ENCODE assay signal across 14 cellular contexts in genomic region chr3:172066880-172067778, GRCh38. TPM values are rescaled to one million over a fixed set of nuclear protein-coding genes. Genes with fewer than 3 reads are reported as not detected.
A peak's percentile ranks its signal among the peaks of the same experiment; 100 is the strongest.
DNase-seq lines count a peak whose midpoint lies in the region; ATAC-seq and TF ChIP-seq lines count a peak whose summit lies in the region.
"Had no signal": no experiment of that assay in that cellular context is flagged by ENCODE, and none has a peak within 500 bp of the region (broad histone marks: within the 10 kb centered on the region; RNA-seq: fewer than 3 reads in every experiment).

No MANE protein-coding gene starts in this region.

- H2AFZ ChIP-seq in GM23248 (no peak overlapping the region), fibroblast of lung (ENCODE audit: low read length) (no peak overlapping the region), trophoblast cell (ENCODE audit: insufficient read depth, low read length, poor library complexity) (no peak overlapping the region)

- H4K20me1 ChIP-seq in GM23248 (ENCODE audit: insufficient read depth) (peaks cover 38% of the 10 kb centered on the region), fibroblast of lung (ENCODE audit: control insufficient read depth, extremely low read depth, insufficient read depth, low read length) (peaks cover 4% of the 10 kb centered on the region)

- H3K27ac ChIP-seq in GM23248 (peak overlapping the region; percentile 51), Panc1 (ENCODE audit: low read length) (peak overlapping the region; percentile 36), fibroblast of lung (ENCODE audit: insufficient read depth, low read length) (no peak overlapping the region), adrenal gland (peak overlapping the region in 1 of 5 donors; percentile 31), trophoblast cell (ENCODE audit: low read depth, low read length) (no peak overlapping the region)
- H3K27ac ChIP-seq: BLaER1, lower lobe of right lung had no signal

- no peak overlapping the region for H4K8ac ChIP-seq in trophoblast cell (ENCODE audit: low read depth, low read length)

- H3K36me3 Mint-ChIP-seq in progenitor cell of endocrine pancreas (ENCODE audit: insufficient read depth): peaks cover 16% of the 10 kb centered on the region
- H3K36me3 Mint-ChIP-seq: stimulated activated effector memory CD8-positive, alpha-beta T cell treated with anti-CD3 and anti-CD28 coated beads, Interleukin-12 subunit alpha, Interleukin-12 subunit beta, amount 100 ng/mL, for 72 hours had no signal

- H3K9me3 ChIP-seq in GM23248 (ENCODE audit: low read depth) (no peaks in the 10 kb centered on the region), Panc1 (ENCODE audit: control insufficient read depth, insufficient read depth, low read depth, low read length) (no peaks in the 10 kb centered on the region), fibroblast of lung (ENCODE audit: control insufficient read depth, insufficient read depth, low read depth, low read length) (no peaks in the 10 kb centered on the region), adrenal gland (replicated peaks in 1 of 3) (no peaks in the 10 kb centered on the region), trophoblast cell (ENCODE audit: insufficient read depth, low read depth, low read length) (no peaks in the 10 kb centered on the region)
- H3K9me3 ChIP-seq: lower lobe of right lung had no signal

- H4K12ac ChIP-seq in trophoblast cell (ENCODE audit: low read depth, low read length): no peak overlapping the region

- peaks cover 100% of the 10 kb centered on the region for H3K79me2 ChIP-seq in GM23248 (ENCODE audit: insufficient read depth)
- peaks cover 93% of the 10 kb centered on the region for H3K79me2 ChIP-seq in fibroblast of lung (ENCODE audit: control insufficient read depth, insufficient read depth, low read length)
- H3K79me2 ChIP-seq in trophoblast cell (ENCODE audit: control insufficient read depth, insufficient read depth, low read length, poor library complexity): peaks cover 2% of the 10 kb centered on the region

- peak overlapping the region; percentile 48 for H3K27ac Mint-ChIP-seq in progenitor cell of endocrine pancreas
- H3K27ac Mint-ChIP-seq: stimulated activated effector memory CD8-positive, alpha-beta T cell treated with anti-CD3 and anti-CD28 coated beads, Interleukin-12 subunit alpha, Interleukin-12 subunit beta, amount 100 ng/mL, for 72 hours had no signal

- no peak overlapping the region for H2BK5ac ChIP-seq in trophoblast cell (ENCODE audit: low read depth, low read length, poor library complexity)

- in situ Hi-C loops in GM23248 (cut with MboI) (no loop called here), Panc1 (cut with HindIII; ENCODE audit: low pct_unique_long_range_greater_than_20kb, low sequenced_read_pairs) (no loop called here)

- no peaks in the 10 kb centered on the region for H3K79me1 ChIP-seq in trophoblast cell (ENCODE audit: low read length)

- H3K9ac ChIP-seq in GM23248: peak overlapping the region; percentile 47; the same call in 1 of the 2 replicates
- no peak overlapping the region for H3K9ac ChIP-seq in fibroblast of lung (ENCODE audit: insufficient read depth, low read length)
- no peak overlapping the region for H3K9ac ChIP-seq in trophoblast cell (ENCODE audit: low read length)
- H3K9ac ChIP-seq: BLaER1 had no signal

- H3K4ac ChIP-seq in trophoblast cell (ENCODE audit: low read depth, low read length): no peak overlapping the region

- H3K27me3 Mint-ChIP-seq in progenitor cell of endocrine pancreas: no peaks in the 10 kb centered on the region

- H3K4me2 ChIP-seq in GM23248 (ENCODE audit: unreplicated experiment) (peak overlapping the region; percentile 32), fibroblast of lung (ENCODE audit: extremely low read depth, insufficient read depth, low read length) (peak overlapping the region; percentile 16), trophoblast cell (ENCODE audit: low read length) (no peak overlapping the region)

- BruUV-seq in Panc1 (replicated peaks; lab: Mats Ljungman, UMichigan): no TSS peak

- peak overlapping the region; percentile 41 for H3K4me3 Mint-ChIP-seq in progenitor cell of endocrine pancreas (ENCODE audit: low read depth)
- H3K4me3 Mint-ChIP-seq: stimulated activated effector memory CD8-positive, alpha-beta T cell treated with anti-CD3 and anti-CD28 coated beads, Interleukin-12 subunit alpha, Interleukin-12 subunit beta, amount 100 ng/mL, for 72 hours had no signal

- no peak overlapping the region for H3K23ac ChIP-seq in trophoblast cell (ENCODE audit: low read length)

- no peak overlapping the region for H3K18ac ChIP-seq in trophoblast cell (ENCODE audit: low read length)

- H3K4me1 ChIP-seq in GM23248 (ENCODE audit: insufficient read depth): peaks cover 70% of the 10 kb centered on the region
- H3K4me1 ChIP-seq in Panc1 (ENCODE audit: control insufficient read depth, insufficient read depth, low read length): peaks cover 60% of the 10 kb centered on the region
- H3K4me1 ChIP-seq in fibroblast of lung (ENCODE audit: control insufficient read depth, extremely low read depth, insufficient read depth, low read length): peaks cover 15% of the 10 kb centered on the region
- peaks cover 46 to 88% of the 10 kb centered on the region in 2 donors for H3K4me1 ChIP-seq in adrenal gland (replicated peaks in 1 of 2)
- H3K4me1 ChIP-seq in trophoblast cell (ENCODE audit: control insufficient read depth in 1 of 2, insufficient read depth in 2 of 2, low read length in 2 of 2): peaks cover 0 to 11% of the 10 kb centered on the region in 2 experiments

- peaks cover 45% of the 10 kb centered on the region for H3F3A ChIP-seq in GM23248 (ENCODE audit: insufficient read depth)

- H3K9me2 ChIP-seq in GM23248 (ENCODE audit: insufficient read depth): no peaks in the 10 kb centered on the region

- no peak overlapping the region for H2AK5ac ChIP-seq in trophoblast cell (ENCODE audit: low read length)

- no peak overlapping the region for H2BK12ac ChIP-seq in trophoblast cell (ENCODE audit: low read length)

- intact Hi-C loops in Panc1 (cut with micrococcal nuclease; ENCODE audit: unreplicated experiment): no loop called here
- intact Hi-C loops in adrenal gland (cut with DNase I): no loop called here

- no peaks in the 10 kb centered on the region for H3K9me3 Mint-ChIP-seq in progenitor cell of endocrine pancreas (ENCODE audit: low read depth)
- H3K9me3 Mint-ChIP-seq: stimulated activated effector memory CD8-positive, alpha-beta T cell treated with anti-CD3 and anti-CD28 coated beads, Interleukin-12 subunit alpha, Interleukin-12 subunit beta, amount 100 ng/mL, for 72 hours had no signal

- no peak overlapping the region for H2BK120ac ChIP-seq in trophoblast cell (ENCODE audit: insufficient read depth, low read length, poor library complexity)

- CTCF ChIA-PET in Panc1 (lab: Charles Lee): interaction anchor here (0.6 kb wide), 1 partner anchor 1817 kb away, joined by 3 read pairs; no protein-coding TSS in a partner anchor

- H3K4me3 ChIP-seq in GM23248 (no peak overlapping the region), Panc1 (ENCODE audit: low read depth in 2 of 2, low read length in 2 of 2) (no peak overlapping the region), fibroblast of lung (replicated peaks in 1 of 4; ENCODE audit: control extremely low read depth in 1 of 4, insufficient read depth in 1 of 4, low read depth in 3 of 4, low read length in 4 of 4) (no peak overlapping the region), adrenal gland (no peak overlapping the region), trophoblast cell (ENCODE audit: low read depth, low read length) (no peak overlapping the region)
- H3K4me3 ChIP-seq: BLaER1, lower lobe of right lung had no signal

- H3K4me1 Mint-ChIP-seq in progenitor cell of endocrine pancreas (ENCODE audit: low read depth): peaks cover 56% of the 10 kb centered on the region

- H3K14ac ChIP-seq in trophoblast cell (ENCODE audit: low read length): no peak overlapping the region

- no peak for DNase-seq in GM23248
- DNase-seq in Panc1 (ENCODE audit: low read depth, low spot score): no peak
- no peak for DNase-seq in fibroblast of lung (ENCODE audit: low read depth in 2 of 2)
- DNase-seq in progenitor cell of endocrine pancreas (ENCODE audit: low spot score, unreplicated experiment): no peak
- no peak for DNase-seq in adrenal gland
- DNase-seq in COLO829 (ENCODE audit: low spot score): no peak
- no peak for DNase-seq in trophoblast cell
- DNase-seq: activated effector memory CD4-positive, alpha-beta T cell treated with anti-CD3 and anti-CD28 coated beads, Interleukin-2, amount 50 U/mL, for 16 hours; effector CD4-positive, alpha-beta T cell; GOT3; lower lobe of right lung; MM.1S had no signal

- H4K91ac ChIP-seq in trophoblast cell (ENCODE audit: low read depth, low read length): no peak overlapping the region

- H3K27me3 ChIP-seq in GM23248 (replicated peaks; ENCODE audit: insufficient read depth): no peaks in the 10 kb centered on the region
- no peaks in the 10 kb centered on the region for H3K27me3 ChIP-seq in Panc1 (ENCODE audit: control insufficient read depth, insufficient read depth, low read length)
- no peaks in the 10 kb centered on the region for H3K27me3 ChIP-seq in fibroblast of lung (ENCODE audit: control insufficient read depth, insufficient read depth, low read length)
- H3K27me3 ChIP-seq in adrenal gland: no peaks in the 10 kb centered on the region
- no peaks in the 10 kb centered on the region for H3K27me3 ChIP-seq in trophoblast cell (ENCODE audit: insufficient read depth, low read length)
- H3K27me3 ChIP-seq: BLaER1 had no signal

- 86 to 88% methylated on average over 7 of the region's 7 CpGs for WGBS in GM23248 (ENCODE audit: low coverage in 1 of 2, low lambda C conversion rate in 2 of 2, missing lambda C conversion rate in 2 of 2), 2 experiments
- WGBS in adrenal gland, 4 donors: 85 to 95% (median 90%) methylated on average over 7 of the region's 7 CpGs
- no CpG with 5 or more reads among the region's 7 CpGs for WGBS in trophoblast cell (ENCODE audit: extremely low coverage, insufficient coverage, insufficient read length)

- H3K36me3 ChIP-seq in GM23248 (ENCODE audit: low read depth): peaks cover 7% of the 10 kb centered on the region; the same call in 1 of the 2 replicates
- no peaks in the 10 kb centered on the region; the same call in 1 of the 2 replicates for H3K36me3 ChIP-seq in Panc1 (ENCODE audit: control insufficient read depth, insufficient read depth, low read length)
- peaks cover 1% of the 10 kb centered on the region for H3K36me3 ChIP-seq in fibroblast of lung (ENCODE audit: control insufficient read depth, insufficient read depth, low read length)
- H3K36me3 ChIP-seq in adrenal gland (replicated peaks in 1 of 2): no peaks in the 10 kb centered on the region
- peaks cover 2 to 3% of the 10 kb centered on the region in 2 experiments for H3K36me3 ChIP-seq in trophoblast cell (ENCODE audit: control insufficient read depth in 1 of 2, insufficient read depth in 2 of 2, low read length in 2 of 2)
- H3K36me3 ChIP-seq: lower lobe of right lung had no signal

- TF ChIP-seq CTCF in Panc1 (IDR thresholded peaks at IDR 0.05) (no peak), fibroblast of lung (conservative IDR thresholded peaks at IDR 0.05 in 1 of 2, IDR thresholded peaks at IDR 0.05 in 1 of 2; ENCODE audit: low read depth in 1 of 2, low read length in 2 of 2) (no peak), progenitor cell of endocrine pancreas (IDR thresholded peaks at IDR 0.05; ENCODE audit: unreplicated experiment) (no peak), adrenal gland (IDR thresholded peaks at IDR 0.05) (no peak)

- no peak for ATAC-seq in Panc1
- ATAC-seq: stimulated activated effector memory CD8-positive, alpha-beta T cell treated with anti-CD3 and anti-CD28 coated beads, Interleukin-12 subunit alpha, Interleukin-12 subunit beta, amount 100 ng/mL, for 72 hours had no signal

- TF ChIP-seq POLR2A in adrenal gland (IDR thresholded peaks at IDR 0.05): no peak

- POLR2A ChIA-PET in Panc1 (lab: Charles Lee): no interaction called here

RNA-seq across cellular contexts. Expression of gene FNDC3B, which starts 27.8 kb away (rescaled TPM):
- total RNA-seq in GM23248 (2014; rRNA removed; shearing (Covaris generic)): 123 and 128 TPM in 2 replicates
- polyA plus RNA-seq in GM23248 (2016; fragmentation: Nextera tagmentation; extraction: Ambion mirVana) (85.5 and 95.7 TPM in 2 replicates), fibroblast of lung (19.5 and 26.1 TPM in 2 replicates), adrenal gland (100 to 1,000 TPM in 1 of 3 donors, 10 to 100 TPM in 1, 1 to 10 TPM in 1; 9.9 to 124 (median 15.2) TPM)
- total RNA-seq in Panc1 (2021; ENCODE audit: unreplicated experiment) (173 TPM), fibroblast of lung (47.5 and 76.8 TPM in 2 replicates), progenitor cell of endocrine pancreas (158 and 161 TPM in 2 replicates), adrenal gland (100 to 1,000 TPM in 6 of 8 donors, 10 to 100 TPM in 2; 66.6 to 228 (median 128) TPM)
- 49.1 TPM for polyA plus RNA-seq in Panc1 (2012; ENCODE audit: insufficient read length)
- polyA plus RNA-seq in fibroblast of lung (2012): 41.6 and 71.2 TPM in 2 replicates
- polyA minus RNA-seq in fibroblast of lung (ENCODE audit: low replicate concordance): 279 and 321 TPM in 2 replicates
- 70.8 and 74.9 TPM in 2 replicates for polyA plus RNA-seq in trophoblast cell (2013)

Comparison
In these comparisons a context has a peak if more than half of its experiments do, and no peak if none do; other contexts are left out.
1. H3K27ac ChIP-seq: peak in GM23248 (single experiment) and Panc1 (single experiment); none in fibroblast of lung (single experiment) and trophoblast cell (single experiment).